ENCODE assay signal across 23 cellular contexts in genomic region chr3:189983612-189984011, GRCh38.
"Had no signal": no experiment of that assay in that cellular context is flagged by ENCODE, and none has a peak within 500 bp of the region (broad histone marks: within the 10 kb centered on the region; RNA-seq: fewer than 3 reads in every experiment).

No MANE protein-coding gene starts in this region.

- H3K27ac ChIP-seq: HL-60, SJSA1, SK-N-MC had no signal

- H3K4me3 ChIP-seq: MG63, SJSA1, SK-N-MC had no signal

- DNase-seq: IMR-90, Karpas-422, KG1, MG63, NCI-H1092 treated with DMSO at 0.1 percent for 48 hours, NCI-H1436, NCI-H187, NCI-H2029, NCI-H2081 treated with DMSO at 0.1 percent for 48 hours, NCI-H2171, NCI-H226, NCI-H446, NCI-H510A, NCI-H524 treated with DMSO at 0.1 percent for 48 hours, NCI-H69, NCI-H774, Right ventricle myocardium superior, RPMI8226, SIG-M5 had no signal

- ATAC-seq: HepG2 had no signal

- H3K27me3 ChIP-seq: MG63, SJSA1 had no signal

- H3K9me3 ChIP-seq: MG63, SJSA1 had no signal
